Comparison of ENCODE assay signal across 22 cellular contexts in the genomic region with DNA sequence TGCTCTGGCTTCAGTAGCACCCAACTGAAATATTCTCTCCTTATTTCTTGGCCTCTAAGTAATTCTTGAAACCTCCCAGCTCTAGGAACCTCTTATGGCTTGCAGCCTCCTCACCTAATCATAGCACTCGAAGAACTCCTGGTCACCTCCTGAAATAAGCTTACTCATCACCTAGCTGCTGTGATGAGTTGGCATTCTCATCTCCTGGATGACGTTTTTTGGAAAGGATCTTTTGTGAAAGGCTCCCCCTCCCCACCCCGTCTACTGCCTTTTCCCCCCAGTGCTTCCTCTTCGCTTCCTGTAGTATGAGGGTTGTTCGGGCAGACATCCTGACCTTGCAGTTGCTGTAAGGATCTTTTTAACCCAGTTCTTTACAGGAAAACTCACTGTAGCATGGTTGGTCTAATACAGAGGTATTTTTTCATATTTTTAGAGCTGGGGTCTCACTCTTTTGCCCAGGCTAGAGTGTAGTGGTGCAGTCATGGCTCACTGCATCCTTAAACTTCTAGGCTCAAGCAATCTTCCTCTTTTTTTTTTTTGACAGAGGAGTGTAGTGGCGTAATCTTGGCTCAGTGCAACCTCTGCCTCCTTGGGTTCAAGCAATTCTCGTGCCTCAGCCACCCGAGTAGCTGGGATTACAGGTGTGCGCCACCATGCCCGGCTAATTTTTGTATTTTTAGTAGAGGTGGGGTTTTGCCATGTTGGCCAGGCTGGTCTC. TPM values are rescaled to one million over a fixed set of nuclear protein-coding genes. Genes with fewer than 3 reads are reported as not detected.
DNase-seq lines count a peak whose midpoint lies in the region; ATAC-seq and TF ChIP-seq lines count a peak whose summit lies in the region.
"Had no signal": no experiment of that assay in that cellular context is flagged by ENCODE, and none has a peak within 500 bp of the region (broad histone marks: within the 10 kb centered on the region; RNA-seq: fewer than 3 reads in every experiment).

No MANE protein-coding gene starts in this region.

- H3K4me1 ChIP-seq in right atrium auricular region (peaks cover 0 to 96% of the 10 kb centered on the region in 2 donors), lower lobe of right lung (peaks cover 90% of the 10 kb centered on the region)

- H3K36me3 Mint-ChIP-seq in memory B cell = peaks cover 6% of the 10 kb centered on the region

- H3K27me3 Mint-ChIP-seq in memory B cell = peaks cover 3% of the 10 kb centered on the region
- H3K27me3 Mint-ChIP-seq: CD4-positive, alpha-beta memory T cell had no signal

- no peaks in the 10 kb centered on the region for H3K36me3 ChIP-seq in right atrium auricular region
- H3K36me3 ChIP-seq in lower lobe of right lung = no peaks in the 10 kb centered on the region

- H3K4me3 Mint-ChIP-seq in memory B cell = no peak overlapping the region
- H3K4me3 Mint-ChIP-seq: CD4-positive, alpha-beta memory T cell; endodermal cell had no signal

- H3K27ac ChIP-seq in right atrium auricular region (peak overlapping the region; percentile 27 to 35), lower lobe of right lung (no peak overlapping the region)

- H3K9me3 ChIP-seq in right atrium auricular region (no peaks in the 10 kb centered on the region), lower lobe of right lung (no peaks in the 10 kb centered on the region)
- H3K9me3 ChIP-seq: mucosa of descending colon had no signal

- H3K27ac Mint-ChIP-seq in memory B cell = no peak overlapping the region
- H3K27ac Mint-ChIP-seq: endodermal cell had no signal

- DNase-seq in right atrium auricular region (ENCODE audit: low spot score) = no peak
- no peak for DNase-seq in Right ventricle myocardium superior
- peak; percentile 81 for DNase-seq in SKM-1 treated with dmso at 0.1 percent for 144 hours (lab: John Stamatoyannopoulos, UW; ENCODE audit: unreplicated experiment)
- no peak for DNase-seq in memory B cell (ENCODE audit: low spot score in 2 of 2)
- no peak for DNase-seq in lower lobe of right lung
- no peak for DNase-seq in NCI-H2107 (lab: John Stamatoyannopoulos, UW)
- no peak for DNase-seq in NCI-H1436 (lab: John Stamatoyannopoulos, UW)
- DNase-seq in DMS53 treated with DMSO at 0.1 percent for 48 hours (lab: John Stamatoyannopoulos, UW; ENCODE audit: unreplicated experiment) = no peak
- DNase-seq: activated CD4-positive, alpha-beta T cell treated with anti-CD3 and anti-CD28 coated beads, Interleukin-2, amount 50 U/mL, for 1 hour; activated CD8-positive, alpha-beta memory T cell treated with anti-CD3 and anti-CD28 coated beads, Interleukin-2, amount 50 U/mL, for 4 hours; CD4-positive, alpha-beta memory T cell; DMS53; endodermal cell; glutamatergic neuron; H7; left colon; mucosa of descending colon; NCI-H1417 treated with DMSO at 0.1 percent for 48 hours; NCI-H526; OCI-M1; SHP77 treated with DMSO at 0.1 percent for 48 hours; stimulated activated CD4-positive, alpha-beta T cell treated with anti-CD3 and anti-CD28 coated beads, Interleukin-12 subunit alpha, Interleukin-12 subunit beta, amount 100 ng/mL, for 4 hours had no signal

- peaks cover 34% of the 10 kb centered on the region for H3K4me1 Mint-ChIP-seq in memory B cell

- H3K27me3 ChIP-seq in right atrium auricular region (no peaks in the 10 kb centered on the region), lower lobe of right lung (ENCODE audit: low read depth) (no peaks in the 10 kb centered on the region)

- H3K4me3 ChIP-seq in right atrium auricular region (no peak overlapping the region), lower lobe of right lung (no peak overlapping the region)
- H3K4me3 ChIP-seq: mucosa of descending colon had no signal

- ATAC-seq in Right ventricle myocardium superior (ENCODE audit: poor library complexity) (no peak), memory B cell (ENCODE audit: low read depth) (peak; percentile 41), lower lobe of right lung (no peak)
- ATAC-seq: left colon, mucosa of descending colon had no signal

- intact Hi-C loops in Right ventricle myocardium superior (cut with DNase I) (no loop called here), lower lobe of right lung (cut with DNase I) (no loop called here)

- TF ChIP-seq CTCF in right atrium auricular region (IDR thresholded peaks at IDR 0.05) (no peak), lower lobe of right lung (IDR thresholded peaks at IDR 0.05) (no peak)

- H3K9me3 Mint-ChIP-seq in memory B cell = no peaks in the 10 kb centered on the region
- H3K9me3 Mint-ChIP-seq: CD4-positive, alpha-beta memory T cell; endodermal cell had no signal

RNA-seq across cellular contexts. Expression of a gene that starts 41.8 kb away (rescaled TPM):
- total RNA-seq in right atrium auricular region = 10 to 100 TPM; 29.8 to 31.6 TPM
- total RNA-seq in Right ventricle myocardium superior = 32.5 TPM
- 42.1 TPM for total RNA-seq in lower lobe of right lung
